21 cellular contexts compared by ENCODE assay signal in the genomic region with DNA sequence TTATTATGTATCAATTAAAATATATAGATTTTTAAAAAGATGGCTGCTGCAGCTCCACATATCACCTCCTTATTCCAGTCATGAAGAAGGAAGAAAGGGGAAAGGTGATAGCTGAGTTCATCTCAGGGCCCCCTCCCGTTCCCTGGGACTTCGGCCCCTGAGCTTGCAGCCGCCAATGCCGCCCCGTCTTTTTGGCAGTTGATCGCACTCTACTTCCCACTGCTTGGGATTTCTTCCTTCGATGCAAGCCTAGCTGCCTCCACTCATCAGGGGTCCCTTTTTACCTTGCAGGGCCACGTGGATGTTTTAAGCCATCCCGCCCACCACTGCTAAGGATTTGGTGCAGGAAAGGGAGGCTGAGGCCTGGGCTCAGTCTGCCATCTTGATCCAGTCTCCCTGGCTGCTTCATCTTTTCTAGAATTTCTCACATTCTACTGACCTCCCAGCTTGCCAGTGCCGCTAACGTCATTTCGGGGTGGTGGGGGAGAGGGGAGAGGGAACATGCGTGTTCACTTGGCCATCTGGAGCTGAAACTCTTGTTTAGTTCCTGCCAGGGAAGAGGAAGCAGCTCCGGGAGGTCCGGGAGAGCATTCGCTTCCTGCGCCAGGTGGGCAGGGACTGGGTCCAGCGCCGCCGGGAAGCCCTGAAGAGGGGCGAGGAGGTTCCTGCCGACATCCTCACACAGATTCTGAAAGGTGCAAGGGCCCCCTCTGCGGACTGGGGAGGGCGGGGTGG. TPM values are rescaled to one million over a fixed set of nuclear protein-coding genes. Genes with fewer than 3 reads are reported as not detected.
DNase-seq lines count a peak whose midpoint lies in the region; ATAC-seq and TF ChIP-seq lines count a peak whose summit lies in the region.
"Had no signal": no experiment of that assay in that cellular context is flagged by ENCODE, and none has a peak within 500 bp of the region (broad histone marks: within the 10 kb centered on the region; RNA-seq: fewer than 3 reads in every experiment).

No MANE protein-coding gene starts in this region.

- H3K27me3 ChIP-seq in right cardiac atrium (ENCODE audit: control insufficient read depth, insufficient read depth) (no peaks in the 10 kb centered on the region), RWPE2 (ENCODE audit: insufficient read depth, poor library complexity, severe bottlenecking) (peaks cover 17% of the 10 kb centered on the region), upper lobe of right lung (no peaks in the 10 kb centered on the region)
- H3K27me3 ChIP-seq in naive thymus-derived CD4-positive, alpha-beta T cell (ENCODE audit: control insufficient read depth in 2 of 2, insufficient read depth in 2 of 2, low read length in 2 of 2), result no peaks in the 10 kb centered on the region
- H3K27me3 ChIP-seq: BLaER1 treated with 17β-estradiol and CSF1 and Interleukin-3, amounts not matched to agents 10 nM and 100 nM; SJCRH30 had no signal

- WGBS in right cardiac atrium, result 70% methylated on average over 24 of the region's 24 CpGs
- WGBS in lower leg skin, 2 donors, result 78 to 85% methylated on average over 17 to 24 of the region's 24 CpGs

- no peaks in the 10 kb centered on the region for H3K36me3 ChIP-seq in RWPE2 (ENCODE audit: low read depth)
- H3K36me3 ChIP-seq in upper lobe of right lung, result no peaks in the 10 kb centered on the region
- no peaks in the 10 kb centered on the region for H3K36me3 ChIP-seq in naive thymus-derived CD4-positive, alpha-beta T cell (ENCODE audit: control insufficient read depth in 2 of 3, insufficient read depth in 3 of 3, low read length in 3 of 3)
- H3K36me3 ChIP-seq: BLaER1 treated with 17β-estradiol and CSF1 and Interleukin-3, amounts not matched to agents 10 nM and 100 nM; SJCRH30 had no signal

- H3K27me3 Mint-ChIP-seq in stimulated activated memory B cell treated with anti-CD40 and anti-IgM and Interleukin-4, amounts not matched to agents 10 μg/mL and 1 μg/mL and 100 μg/mL, for 72 hours, result peaks cover 23% of the 10 kb centered on the region
- peaks cover 0 to 21% (median 9%) of the 10 kb centered on the region in 5 donors for H3K27me3 Mint-ChIP-seq in naive thymus-derived CD4-positive, alpha-beta T cell

- H3K4me1 ChIP-seq in right cardiac atrium (ENCODE audit: control insufficient read depth, insufficient read depth, low read length) (no peaks in the 10 kb centered on the region), RWPE2 (ENCODE audit: insufficient read depth, poor library complexity, severe bottlenecking) (no peaks in the 10 kb centered on the region), upper lobe of right lung (no peaks in the 10 kb centered on the region)
- no peaks in the 10 kb centered on the region for H3K4me1 ChIP-seq in naive thymus-derived CD4-positive, alpha-beta T cell (ENCODE audit: control insufficient read depth in 2 of 2, insufficient read depth in 2 of 2, low read length in 2 of 2)
- H3K4me1 ChIP-seq: SJCRH30 had no signal

- DNase-seq in cardiac septum (ENCODE audit: low spot score), result peak; percentile 53
- DNase-seq in right cardiac atrium, result no peak
- peak; percentile 43 for DNase-seq in RWPE2 (ENCODE audit: low spot score)
- DNase-seq in lower leg skin (ENCODE audit: low spot score in 2 of 2), result peak; percentile 7 to 72
- DNase-seq in upper lobe of right lung, result peak; percentile 51
- DNase-seq in Ammon's horn (ENCODE audit: low spot score), result no peak
- no peak for DNase-seq in naive thymus-derived CD4-positive, alpha-beta T cell
- DNase-seq: HCEC 1CT, Karpas-422, NCI-H1048, NCI-H1436, NCI-H1930, NCI-H345, NCI-H524 treated with DMSO at 0.1 percent for 48 hours, PC-3, SJCRH30 had no signal

- H3K27ac Mint-ChIP-seq in stimulated activated memory B cell treated with anti-CD40 and anti-IgM and Interleukin-4, amounts not matched to agents 10 μg/mL and 1 μg/mL and 100 μg/mL, for 72 hours, result no peak overlapping the region
- no peak overlapping the region for H3K27ac Mint-ChIP-seq in naive thymus-derived CD4-positive, alpha-beta T cell
- H3K27ac Mint-ChIP-seq: CD8-positive, alpha-beta memory T cell; IgD-negative memory B cell had no signal

- no peak overlapping the region for H3K4me3 ChIP-seq in right cardiac atrium (ENCODE audit: low read length)
- no peak overlapping the region for H3K4me3 ChIP-seq in RWPE2 (ENCODE audit: severe bottlenecking)
- H3K4me3 ChIP-seq in lower leg skin (ENCODE audit: low read depth, poor library complexity, severe bottlenecking), result no peak overlapping the region
- H3K4me3 ChIP-seq in upper lobe of right lung, result no peak overlapping the region
- H3K4me3 ChIP-seq in naive thymus-derived CD4-positive, alpha-beta T cell (ENCODE audit: low read length), result no peak overlapping the region
- H3K4me3 ChIP-seq: BLaER1 treated with 17β-estradiol and CSF1 and Interleukin-3, amounts not matched to agents 10 nM and 100 nM; SJCRH30 had no signal

- H3K9me3 ChIP-seq in right cardiac atrium (ENCODE audit: control insufficient read depth, low read length) (no peaks in the 10 kb centered on the region), RWPE2 (ENCODE audit: severe bottlenecking) (no peaks in the 10 kb centered on the region), upper lobe of right lung (no peaks in the 10 kb centered on the region)
- H3K9me3 ChIP-seq in naive thymus-derived CD4-positive, alpha-beta T cell (ENCODE audit: control insufficient read depth in 2 of 3, low read length in 3 of 3), result no peaks in the 10 kb centered on the region
- H3K9me3 ChIP-seq: SJCRH30 had no signal

- ATAC-seq in right cardiac atrium (no peak), RWPE2 (ENCODE audit: low read depth) (no peak), upper lobe of right lung (no peak)
- ATAC-seq in stimulated activated memory B cell treated with anti-CD40 and anti-IgM and Interleukin-4, amounts not matched to agents 10 μg/mL and 1 μg/mL and 100 μg/mL, for 72 hours, result no peak
- ATAC-seq in naive thymus-derived CD4-positive, alpha-beta T cell, result no peak
- ATAC-seq: PC-3 had no signal

- H3K36me3 Mint-ChIP-seq in stimulated activated memory B cell treated with anti-CD40 and anti-IgM and Interleukin-4, amounts not matched to agents 10 μg/mL and 1 μg/mL and 100 μg/mL, for 72 hours, result no peaks in the 10 kb centered on the region
- H3K36me3 Mint-ChIP-seq in naive thymus-derived CD4-positive, alpha-beta T cell, result no peaks in the 10 kb centered on the region
- H3K36me3 Mint-ChIP-seq: CD8-positive, alpha-beta memory T cell; IgD-negative memory B cell had no signal

- POLR2A ChIA-PET in naive thymus-derived CD4-positive, alpha-beta T cell (lab: Charles Lee), result no interaction called here

- TF ChIP-seq POLR2A in lower leg skin (IDR thresholded peaks at IDR 0.05), result no peak

- CTCF ChIA-PET in naive thymus-derived CD4-positive, alpha-beta T cell (lab: Charles Lee), result no interaction called here

- TF ChIP-seq CTCF in RWPE2 (IDR thresholded peaks at IDR 0.05; ENCODE audit: poor library complexity, severe bottlenecking) (no peak), lower leg skin (IDR thresholded peaks at IDR 0.05) (no peak), upper lobe of right lung (IDR thresholded peaks at IDR 0.05) (no peak)

- H3K4me1 Mint-ChIP-seq in stimulated activated memory B cell treated with anti-CD40 and anti-IgM and Interleukin-4, amounts not matched to agents 10 μg/mL and 1 μg/mL and 100 μg/mL, for 72 hours, result peaks cover 7% of the 10 kb centered on the region
- H3K4me1 Mint-ChIP-seq in naive thymus-derived CD4-positive, alpha-beta T cell, result no peaks in the 10 kb centered on the region
- H3K4me1 Mint-ChIP-seq: CD8-positive, alpha-beta memory T cell had no signal

- H3K27ac ChIP-seq in right cardiac atrium (ENCODE audit: low read length) (no peak overlapping the region), RWPE2 (ENCODE audit: poor library complexity, severe bottlenecking) (no peak overlapping the region), upper lobe of right lung (no peak overlapping the region)
- no peak overlapping the region for H3K27ac ChIP-seq in naive thymus-derived CD4-positive, alpha-beta T cell (ENCODE audit: low read depth, low read length)
- H3K27ac ChIP-seq: BLaER1 treated with 17β-estradiol and CSF1 and Interleukin-3, amounts not matched to agents 10 nM and 100 nM; SJCRH30 had no signal

- peaks cover 10% of the 10 kb centered on the region for H3K9me3 Mint-ChIP-seq in stimulated activated memory B cell treated with anti-CD40 and anti-IgM and Interleukin-4, amounts not matched to agents 10 μg/mL and 1 μg/mL and 100 μg/mL, for 72 hours
- H3K9me3 Mint-ChIP-seq in naive thymus-derived CD4-positive, alpha-beta T cell, result peaks cover 0 to 9% (median 0%) of the 10 kb centered on the region in 11 donors

- H3K4me3 Mint-ChIP-seq in stimulated activated memory B cell treated with anti-CD40 and anti-IgM and Interleukin-4, amounts not matched to agents 10 μg/mL and 1 μg/mL and 100 μg/mL, for 72 hours, result no peak overlapping the region
- H3K4me3 Mint-ChIP-seq in naive thymus-derived CD4-positive, alpha-beta T cell, result no peak overlapping the region
- H3K4me3 Mint-ChIP-seq: CD8-positive, alpha-beta memory T cell; IgD-negative memory B cell had no signal

- intact Hi-C loops in cardiac septum (cut with DNase I), result no loop called here
- intact Hi-C loops in right cardiac atrium (cut with DNase I), result no loop called here
- intact Hi-C loops in lower leg skin (cut with DNase I; ENCODE audit: low total_unique reads), result no loop called here
- intact Hi-C loops in upper lobe of right lung (cut with DNase I), result no loop called here
- intact Hi-C loops in naive thymus-derived CD4-positive, alpha-beta T cell (cut with micrococcal nuclease), result no loop called here

RNA-seq across cellular contexts. Expression of a gene that starts 31.3 kb away (rescaled TPM):
- 5.5 TPM for total RNA-seq in cardiac septum
- 1 to 10 TPM; 5.7 to 9.2 (median 7.9) TPM for total RNA-seq in right cardiac atrium
- 5.8 TPM for polyA plus RNA-seq in right cardiac atrium
- 1 to 10 TPM in 1 of 4 donors, under 1 TPM in 2, not detected in 1; 0.13 to 4.7 (median 0.55) TPM for total RNA-seq in lower leg skin
- total RNA-seq in upper lobe of right lung, result 1.3 TPM
- under 1 TPM in 4 of 5 experiments, not detected in 1; 0.13 to 0.34 (median 0.32) TPM for total RNA-seq in naive thymus-derived CD4-positive, alpha-beta T cell
- under 1 TPM; 0.02 to 0.03 TPM for polyA plus RNA-seq in naive thymus-derived CD4-positive, alpha-beta T cell
- total RNA-seq: A673 had no signal
- polyA plus RNA-seq: CD8-positive, alpha-beta memory T cell; IgD-negative memory B cell had no signal

Comparison
In these comparisons a context has a peak if more than half of its experiments do, and no peak if none do; other contexts are left out.
1. DNase-seq: peak in cardiac septum (single experiment), RWPE2 (single experiment), lower leg skin (2 of 2) and upper lobe of right lung (single experiment); none in right cardiac atrium (0 of 3), Ammon's horn (single experiment) and naive thymus-derived CD4-positive, alpha-beta T cell (0 of 9).